ENCODE assay signal across 8 cellular contexts in the genomic region with DNA sequence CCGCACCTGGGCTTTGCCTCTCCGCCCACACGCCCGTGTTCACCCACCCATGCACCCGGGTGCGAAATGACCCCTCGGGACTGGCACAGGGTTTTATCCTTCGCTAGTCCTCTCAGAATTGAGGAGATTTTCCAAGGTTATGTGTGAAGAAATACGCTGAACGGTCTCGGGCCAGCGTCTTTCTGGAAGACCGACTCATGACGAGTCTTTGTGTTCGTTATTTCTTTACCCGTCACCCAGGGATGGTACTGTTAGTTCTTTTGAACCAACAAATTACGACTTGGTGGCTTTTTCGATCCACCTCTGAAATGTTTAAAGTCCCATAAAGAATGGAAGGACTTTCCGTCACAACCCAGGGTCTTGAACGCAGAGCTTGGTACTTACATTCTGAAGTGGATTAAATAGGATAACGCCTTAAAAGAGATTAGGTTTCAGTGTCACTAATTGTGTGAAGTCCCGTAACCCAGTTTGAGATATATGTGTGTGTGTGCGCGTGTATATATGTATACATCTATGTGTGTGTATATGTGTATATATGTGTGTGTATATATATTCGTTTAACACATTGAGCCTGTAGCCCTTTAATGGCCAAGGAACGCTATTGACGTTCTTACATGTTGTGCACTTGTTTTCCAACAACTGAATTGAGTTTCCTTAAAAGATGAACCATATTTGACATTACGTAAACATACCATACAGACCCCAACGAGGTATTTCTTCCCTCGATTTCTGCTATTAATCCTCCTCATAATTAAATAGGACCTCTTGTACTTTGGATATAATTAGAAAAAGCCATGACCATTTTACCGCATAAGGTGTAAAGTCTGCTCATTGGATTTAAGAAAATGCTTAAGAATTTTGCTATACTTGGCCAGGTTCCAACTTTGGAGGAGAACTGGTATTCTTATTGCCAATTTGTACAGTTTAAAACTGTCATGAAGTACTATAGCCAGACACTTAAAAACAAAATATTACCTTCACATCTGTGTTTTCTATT. TPM values are rescaled to one million over a fixed set of nuclear protein-coding genes. Genes with fewer than 3 reads are reported as not detected.
A peak's percentile ranks its signal among the peaks of the same experiment; 100 is the strongest.
DNase-seq lines count a peak whose midpoint lies in the region.

No MANE protein-coding gene starts in this region.

- peak overlapping the region; percentile 95 for H3K4me3 Mint-ChIP-seq in activated T-cell treated with anti-CD3 and anti-CD28 coated beads, Interleukin-2, amount 50 U/mL, for 24 hours

- H3K4me1 ChIP-seq in mesenchymal stem cell (ENCODE audit: control insufficient read depth, insufficient read depth, low read depth, low read length) (no peaks in the 10 kb centered on the region), urinary bladder (ENCODE audit: insufficient read depth) (peaks cover 6% of the 10 kb centered on the region)

- no peaks in the 10 kb centered on the region for H3K27me3 Mint-ChIP-seq in activated T-cell treated with anti-CD3 and anti-CD28 coated beads, Interleukin-2, amount 50 U/mL, for 24 hours

- H3K9ac ChIP-seq in mesenchymal stem cell (ENCODE audit: low read length) = peak overlapping the region; percentile 99

- H3K27ac ChIP-seq in mesenchymal stem cell (ENCODE audit: low read length, poor library complexity, severe bottlenecking) (peak overlapping the region; percentile 95), urinary bladder (ENCODE audit: low read depth) (peak overlapping the region; percentile 84)

- 3% methylated on average over 28 of the region's 31 CpGs for WGBS in mesenchymal stem cell
- 2% methylated on average over 31 of the region's 31 CpGs for WGBS in urinary bladder

- peak overlapping the region; percentile 98 for H3K27ac Mint-ChIP-seq in activated T-cell treated with anti-CD3 and anti-CD28 coated beads, Interleukin-2, amount 50 U/mL, for 24 hours

- H3K9me3 ChIP-seq in mesenchymal stem cell (ENCODE audit: control insufficient read depth, low read length) = no peaks in the 10 kb centered on the region

- H2BK5ac ChIP-seq in mesenchymal stem cell (ENCODE audit: low read depth, low read length, poor library complexity, severe bottlenecking) = no peak overlapping the region

- peak overlapping the region; percentile 85 for H4K8ac ChIP-seq in mesenchymal stem cell (ENCODE audit: low read length)

- peak overlapping the region in 1 of 2 experiments; percentile 73 for H3K14ac ChIP-seq in mesenchymal stem cell (ENCODE audit: low read length in 2 of 2)

- no peak overlapping the region for H4K91ac ChIP-seq in mesenchymal stem cell (ENCODE audit: low read length)

- H2BK120ac ChIP-seq in mesenchymal stem cell (ENCODE audit: low read depth, low read length) = peak overlapping the region; percentile 42

- no peaks in the 10 kb centered on the region for H3K9me3 Mint-ChIP-seq in activated T-cell treated with anti-CD3 and anti-CD28 coated beads, Interleukin-2, amount 50 U/mL, for 24 hours

- peak overlapping the region in 1 of 2 experiments; percentile 28 for H2BK12ac ChIP-seq in mesenchymal stem cell (ENCODE audit: low read length in 2 of 2)

- no peaks in the 10 kb centered on the region for H3K79me1 ChIP-seq in mesenchymal stem cell (replicated peaks; ENCODE audit: low read length, poor library complexity, severe bottlenecking)

- H2AK5ac ChIP-seq in mesenchymal stem cell (ENCODE audit: low read length, severe bottlenecking) = no peak overlapping the region

- H3K23ac ChIP-seq in mesenchymal stem cell (ENCODE audit: low read length in 2 of 2) = no peak overlapping the region

- H2BK15ac ChIP-seq in mesenchymal stem cell (ENCODE audit: low read depth, poor library complexity, severe bottlenecking) = no peak overlapping the region

- no peak for DNase-seq in activated T-cell treated with anti-CD3 and anti-CD28 coated beads, Interleukin-2, amount 50 U/mL, for 24 hours
- DNase-seq in activated T-cell treated with anti-CD3 and anti-CD28 coated beads, Interleukin-2, amount 50 U/mL, for 1 hour = no peak
- DNase-seq in NCI-H82 (lab: John Stamatoyannopoulos, UW) (peak; percentile 89), cerebellar cortex (ENCODE audit: low spot score) (peak; percentile 23), mesenchymal stem cell (no peak), activated gamma-delta T cell (lab: John Stamatoyannopoulos, UW) (no peak)
- no peak for DNase-seq in activated CD4-positive, alpha-beta T cell treated with anti-CD3 and anti-CD28 coated beads for 1 hour

- peak overlapping the region; percentile 15 for H2AFZ ChIP-seq in mesenchymal stem cell (ENCODE audit: low read depth, low read length)

- H3K4me1 Mint-ChIP-seq in activated T-cell treated with anti-CD3 and anti-CD28 coated beads, Interleukin-2, amount 50 U/mL, for 24 hours (ENCODE audit: low read depth) = peaks cover 70% of the 10 kb centered on the region

- peak overlapping the region; percentile 55 for H3K4me2 ChIP-seq in mesenchymal stem cell (ENCODE audit: low read length, poor library complexity, severe bottlenecking)

- H3K4ac ChIP-seq in mesenchymal stem cell (ENCODE audit: low read depth in 1 of 2, low read length in 2 of 2) = peak overlapping the region in 1 of 2 experiments; percentile 68

- H3K18ac ChIP-seq in mesenchymal stem cell (ENCODE audit: low read depth in 1 of 2, low read length in 2 of 2) = peak overlapping the region; percentile 74 to 94

- H3K36me3 ChIP-seq in mesenchymal stem cell (ENCODE audit: control insufficient read depth in 1 of 2, insufficient read depth in 2 of 2, low read depth in 1 of 2, low read length in 2 of 2) = no peaks in the 10 kb centered on the region
- H3K36me3 ChIP-seq in urinary bladder (ENCODE audit: insufficient read depth) = no peaks in the 10 kb centered on the region

- H3K4me3 ChIP-seq in mesenchymal stem cell (ENCODE audit: insufficient read depth in 1 of 2, low read depth in 1 of 2, low read length in 2 of 2) = peak overlapping the region; percentile 76 to 99
- H3K4me3 ChIP-seq in urinary bladder (ENCODE audit: low read depth, low read length) = peak overlapping the region; percentile 97

- H3K36me3 Mint-ChIP-seq in activated T-cell treated with anti-CD3 and anti-CD28 coated beads, Interleukin-2, amount 50 U/mL, for 24 hours (ENCODE audit: low read depth) = peaks cover 62% of the 10 kb centered on the region

- H3K27me3 ChIP-seq in mesenchymal stem cell (ENCODE audit: control insufficient read depth in 1 of 2, insufficient read depth in 1 of 2, low read length in 2 of 2) = no peaks in the 10 kb centered on the region

RNA-seq across cellular contexts. Expression of gene ZC3H15, which starts 0.9 kb away (rescaled TPM):
- 76.8 TPM for polyA plus RNA-seq in mesenchymal stem cell (2013, experiment 1 of 2)
- polyA plus RNA-seq in mesenchymal stem cell (2013, experiment 2 of 2) = 77.6 TPM
- 82.2 TPM for total RNA-seq in urinary bladder
- 47.3 TPM for polyA plus RNA-seq in urinary bladder

Comparison
In these comparisons a context has a peak if more than half of its experiments do, and no peak if none do; other contexts are left out.
1. DNase-seq: peak in NCI-H82 (single experiment) and cerebellar cortex (single experiment); none in activated T-cell treated with anti-CD3 and anti-CD28 coated beads, Interleukin-2, amount 50 U/mL, for 24 hours (single experiment), activated T-cell treated with anti-CD3 and anti-CD28 coated beads, Interleukin-2, amount 50 U/mL, for 1 hour (single experiment), mesenchymal stem cell (single experiment), activated gamma-delta T cell (single experiment) and activated CD4-positive, alpha-beta T cell treated with anti-CD3 and anti-CD28 coated beads for 1 hour (single experiment).